Comparison of ENCODE assay signal across 8 cellular contexts in the genomic region with DNA sequence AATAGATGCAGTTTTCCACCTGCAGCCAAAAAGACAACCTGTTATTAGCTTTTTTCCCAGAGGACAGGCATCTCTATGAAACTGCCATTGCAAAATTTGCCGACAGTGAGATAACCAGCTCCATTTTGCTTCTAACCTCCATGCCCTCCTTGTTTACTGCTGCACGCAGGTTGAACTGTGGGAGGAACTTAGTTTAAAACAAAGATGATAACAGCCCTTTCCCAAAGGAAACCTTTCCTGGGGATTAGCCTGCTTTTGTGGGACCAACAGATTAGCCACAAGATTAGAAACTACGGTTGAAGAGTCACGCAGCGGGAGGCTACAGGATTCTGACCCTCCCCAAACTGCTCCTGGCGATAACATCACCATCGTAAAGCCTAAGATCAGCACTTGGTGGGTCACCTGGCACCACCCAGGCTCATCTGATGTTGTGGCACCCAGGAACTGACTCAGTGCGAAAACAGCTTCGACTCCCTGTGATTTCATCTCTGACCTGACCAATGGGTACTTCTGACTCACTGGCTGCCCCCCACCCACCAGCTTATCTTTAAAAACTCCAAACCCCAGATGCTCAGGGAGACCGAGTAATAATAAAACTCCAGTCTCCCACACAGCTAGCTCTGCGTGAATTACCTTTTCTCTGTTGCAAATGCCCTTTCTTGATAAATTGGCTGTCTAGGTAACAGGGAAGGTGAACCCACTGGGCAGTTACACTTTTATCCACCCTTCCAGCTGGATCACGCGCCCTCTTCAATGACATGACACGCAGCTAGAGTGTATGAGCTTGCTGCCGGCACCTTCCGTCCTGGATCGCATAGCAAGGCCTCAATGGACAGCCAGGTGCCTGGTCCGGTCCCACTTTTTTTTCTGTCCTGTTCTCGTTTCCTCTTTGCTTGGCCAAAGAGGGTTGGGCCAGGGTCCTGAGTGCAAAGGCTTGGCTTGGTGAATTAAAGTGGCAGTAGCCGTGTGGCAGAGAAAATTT. TPM values are rescaled to one million over a fixed set of nuclear protein-coding genes. Genes with fewer than 3 reads are reported as not detected.
DNase-seq lines count a peak whose midpoint lies in the region; ATAC-seq and TF ChIP-seq lines count a peak whose summit lies in the region.

No MANE protein-coding gene starts in this region.

- peak overlapping the region in 7 of 8 donors; percentile 90 to 99 (median 94) for H3K27ac ChIP-seq in spleen

- ATAC-seq in left ventricle myocardium superior: no peak
- no peak for ATAC-seq in GM18861 (IDR thresholded peaks at IDR 0.05; ENCODE audit: unreplicated experiment)

- no peaks in the 10 kb centered on the region for H4K20me1 ChIP-seq in Loucy (ENCODE audit: insufficient read depth, low read length, poor library complexity, severe bottlenecking)

- H3K9me3 ChIP-seq in Loucy (ENCODE audit: insufficient read depth, low read depth, low read length) (no peaks in the 10 kb centered on the region), spleen (no peaks in the 10 kb centered on the region)

- H3K4me3 ChIP-seq in Loucy (ENCODE audit: low read length, poor library complexity, severe bottlenecking) (peak overlapping the region; percentile 99), spleen (peak overlapping the region in 7 of 8 donors; percentile 71 to 97 (median 89))

- peaks cover 28% of the 10 kb centered on the region; the same call in 1 of the 2 replicates for H3K79me2 ChIP-seq in Loucy (ENCODE audit: insufficient read depth, low read length)

- H3K9me2 ChIP-seq in Loucy (replicated peaks; ENCODE audit: low read depth, low read length): no peaks in the 10 kb centered on the region

- peak overlapping the region; percentile 93 for H3K9ac ChIP-seq in Loucy (ENCODE audit: low read depth, low read length, poor library complexity, severe bottlenecking)

- H3F3A ChIP-seq in Loucy (ENCODE audit: low read depth): no peaks in the 10 kb centered on the region

- H2AFZ ChIP-seq in Loucy (ENCODE audit: low read length): no peak overlapping the region

- no peaks in the 10 kb centered on the region for H3K27me3 ChIP-seq in Loucy (ENCODE audit: insufficient read depth, low read length, poor library complexity, severe bottlenecking)
- no peaks in the 10 kb centered on the region for H3K27me3 ChIP-seq in spleen (replicated peaks in 1 of 7)

- H3K36me3 ChIP-seq in Loucy (ENCODE audit: insufficient read depth, low read length): peaks cover 39% of the 10 kb centered on the region; the same call in 1 of the 2 replicates
- peaks cover 0 to 51% (median 43%) of the 10 kb centered on the region in 6 donors for H3K36me3 ChIP-seq in spleen

- peak; percentile 31 for DNase-seq in COLO668 (lab: John Stamatoyannopoulos, UW; ENCODE audit: unreplicated experiment)
- peak; percentile 84 to 88 for DNase-seq in activated T-cell treated with anti-CD3 and anti-CD28 coated beads, Interleukin-2, amount 50 U/mL, for 48 hours
- peak; percentile 14 for DNase-seq in left ventricle myocardium superior
- peak; percentile 69 for DNase-seq in spleen
- DNase-seq in NCI-H524 (lab: John Stamatoyannopoulos, UW): no peak
- DNase-seq in superior temporal gyrus (ENCODE audit: extremely low spot score): no peak

- intact Hi-C loops in left ventricle myocardium superior (cut with micrococcal nuclease): no loop called here
- intact Hi-C loops in spleen (cut with DNase I; ENCODE audit: low total_unique reads): loop anchor here (10.0 kb wide), 1 partner anchor 181 kb away; the partner anchor contains the start of gene TNIP2

- TF ChIP-seq POLR2A in spleen (IDR thresholded peaks at IDR 0.05): no peak

- no peak for TF ChIP-seq CTCF in Loucy (conservative IDR thresholded peaks at IDR 0.05; ENCODE audit: low read length)
- TF ChIP-seq CTCF in spleen (IDR thresholded peaks at IDR 0.05 in 8 of 11, conservative IDR thresholded peaks at IDR 0.05 in 3 of 11): no peak

- 68 to 80% (median 78%) methylated on average over 20 of the region's 20 CpGs for WGBS in spleen, 5 donors

- peak overlapping the region; percentile 87 for H3K4me2 ChIP-seq in Loucy (ENCODE audit: low read depth, low read length, poor library complexity, severe bottlenecking)

- H3K4me1 ChIP-seq in Loucy (ENCODE audit: insufficient read depth, low read length, poor library complexity, severe bottlenecking): peaks cover 16% of the 10 kb centered on the region
- peaks cover 36 to 68% (median 58%) of the 10 kb centered on the region in 6 donors for H3K4me1 ChIP-seq in spleen

RNA-seq across cellular contexts. Expression of gene NOP14, which starts 27.2 kb away (rescaled TPM):
- total RNA-seq in left ventricle myocardium superior (19.9 TPM), spleen (10 to 100 TPM; 21.1 to 30.5 (median 25.0) TPM)
- 10 to 100 TPM; 10.2 to 20.3 (median 12.2) TPM for polyA plus RNA-seq in spleen

RNA-seq across cellular contexts. Expression of gene GRK4, which starts 27.3 kb away (rescaled TPM):
- 9.2 TPM for total RNA-seq in left ventricle myocardium superior
- total RNA-seq in spleen: 1 to 10 TPM; 1.8 to 4.3 (median 2.6) TPM
- 1 to 10 TPM; 1.0 to 1.7 (median 1.2) TPM for polyA plus RNA-seq in spleen

Comparison
In these comparisons a context has a peak if more than half of its experiments do, and no peak if none do; other contexts are left out.
1. DNase-seq: peak in COLO668 (single experiment), activated T-cell treated with anti-CD3 and anti-CD28 coated beads, Interleukin-2, amount 50 U/mL, for 48 hours (2 of 2), left ventricle myocardium superior (single experiment) and spleen (single experiment); none in NCI-H524 (0 of 2) and superior temporal gyrus (single experiment).